20 cellular contexts compared by ENCODE assay signal in genomic region chr16:57432505-57432904, GRCh38. TPM values are rescaled to one million over a fixed set of nuclear protein-coding genes. Genes with fewer than 3 reads are reported as not detected.
DNase-seq lines count a peak whose midpoint lies in the region; ATAC-seq, FAIRE-seq and TF ChIP-seq lines count a peak whose summit lies in the region.
"Had no signal": no experiment of that assay in that cellular context is flagged by ENCODE, and none has a peak within 500 bp of the region (broad histone marks: within the 10 kb centered on the region; RNA-seq: fewer than 3 reads in every experiment).

No MANE protein-coding gene starts in this region.

- intact Hi-C loops in activated CD8-positive, alpha-beta T cell treated with anti-CD3 and anti-CD28 coated beads for 36 hours (cut with micrococcal nuclease) = no loop called here
- intact Hi-C loops in pancreas (cut with DNase I) = no loop called here

- no peak for ATAC-seq in activated CD8-positive, alpha-beta T cell treated with anti-CD3 and anti-CD28 coated beads for 36 hours
- ATAC-seq in activated CD8-positive, alpha-beta T cell treated with anti-CD3 and anti-CD28 coated beads, Interleukin-2, amount 10 ng/mL, durations not matched to agents 7 days and 5 days = no peak
- ATAC-seq in left lobe of liver (peak; percentile 80), pancreas (peak; percentile 58 to 94 (median 74))

- H3K36me3 Mint-ChIP-seq in activated CD8-positive, alpha-beta T cell treated with anti-CD3 and anti-CD28 coated beads for 36 hours (ENCODE audit: low read depth) = peaks cover 70% of the 10 kb centered on the region
- H3K36me3 Mint-ChIP-seq in activated CD8-positive, alpha-beta T cell treated with anti-CD3 and anti-CD28 coated beads, Interleukin-2, amount 10 ng/mL, durations not matched to agents 7 days and 5 days (ENCODE audit: low read depth) = peaks cover 67% of the 10 kb centered on the region
- H3K36me3 Mint-ChIP-seq in H9 (ENCODE audit: insufficient read depth in 1 of 3, low read depth in 3 of 3) = peaks cover 46 to 83% (median 79%) of the 10 kb centered on the region in 3 experiments

- no peak overlapping the region for H4K91ac ChIP-seq in H9 (ENCODE audit: insufficient read length, low read depth, low read length)

- no peak overlapping the region for H2AFZ ChIP-seq in H9 (ENCODE audit: low read length)

- no peak overlapping the region for H2BK12ac ChIP-seq in H9 (ENCODE audit: insufficient read length, low read depth, low read length)

- no peak overlapping the region for H3K4me3 Mint-ChIP-seq in activated CD8-positive, alpha-beta T cell treated with anti-CD3 and anti-CD28 coated beads for 36 hours
- no peak overlapping the region for H3K4me3 Mint-ChIP-seq in activated CD8-positive, alpha-beta T cell treated with anti-CD3 and anti-CD28 coated beads, Interleukin-2, amount 10 ng/mL, durations not matched to agents 7 days and 5 days
- H3K4me3 Mint-ChIP-seq in H9 = no peak overlapping the region

- no peak overlapping the region for H3T11ph ChIP-seq in H9 (ENCODE audit: low read length)

- CTCF ChIA-PET in activated CD8-positive, alpha-beta T cell treated with anti-CD3 and anti-CD28 coated beads for 36 hours (lab: Charles Lee) = interaction anchor here (1.1 to 6.0 kb wide), 8 partner anchors 10 to 130 kb away, joined by 3 to 81 read pairs (median 4); partner anchors contain the start of gene POLR2C
- CTCF ChIA-PET in activated CD8-positive, alpha-beta T cell treated with anti-CD3 and anti-CD28 coated beads, Interleukin-2, amount 10 ng/mL, durations not matched to agents 7 days and 5 days (lab: Charles Lee) = interaction anchor here (0.7 to 3.0 kb wide), 8 partner anchors 9 to 624 kb away, joined by 3 to 17 read pairs (median 4); no protein-coding TSS in a partner anchor

- H3K79me2 ChIP-seq in H9 (ENCODE audit: insufficient read depth, low read length) = no peaks in the 10 kb centered on the region

- H3K14ac ChIP-seq in H9 (ENCODE audit: insufficient read depth, low read length) = no peak overlapping the region

- no peak overlapping the region for H2BK120ac ChIP-seq in H9 (ENCODE audit: low read depth, low read length, poor library complexity, severe bottlenecking)

- no peak overlapping the region for H3K56ac ChIP-seq in H9 (ENCODE audit: insufficient read length, low read depth, low read length)

- no peak overlapping the region for H3K18ac ChIP-seq in H9 (ENCODE audit: insufficient read length, low read depth, low read length)

- TF ChIP-seq POLR2A in Peyer's patch (IDR thresholded peaks at IDR 0.05) = no peak

- H3K9me3 ChIP-seq in Peyer's patch = no peaks in the 10 kb centered on the region
- H3K9me3 ChIP-seq in pancreas = no peaks in the 10 kb centered on the region
- H3K9me3 ChIP-seq in H9 (ENCODE audit: control insufficient read depth, low read depth, low read length) = no peaks in the 10 kb centered on the region
- H3K9me3 ChIP-seq: BE2C had no signal

- no peaks in the 10 kb centered on the region for H3K4me1 ChIP-seq in Peyer's patch
- no peaks in the 10 kb centered on the region for H3K4me1 ChIP-seq in pancreas
- no peaks in the 10 kb centered on the region for H3K4me1 ChIP-seq in H9 (ENCODE audit: insufficient read depth, low read length)
- H3K4me1 ChIP-seq: BE2C had no signal

- H3K27me3 Mint-ChIP-seq in activated CD8-positive, alpha-beta T cell treated with anti-CD3 and anti-CD28 coated beads for 36 hours = no peaks in the 10 kb centered on the region
- H3K27me3 Mint-ChIP-seq in activated CD8-positive, alpha-beta T cell treated with anti-CD3 and anti-CD28 coated beads, Interleukin-2, amount 10 ng/mL, durations not matched to agents 7 days and 5 days (ENCODE audit: low read depth) = no peaks in the 10 kb centered on the region
- no peaks in the 10 kb centered on the region for H3K27me3 Mint-ChIP-seq in H9 (ENCODE audit: low read depth)
- H3K27me3 Mint-ChIP-seq: CD4-positive, alpha-beta memory T cell had no signal

- POLR2A ChIA-PET in activated CD8-positive, alpha-beta T cell treated with anti-CD3 and anti-CD28 coated beads for 36 hours (lab: Charles Lee) = interaction anchor here (0.7 to 2.7 kb wide), 4 partner anchors 9 to 34 kb away, joined by 3 to 9 read pairs (median 4); partner anchors contain the start of genes CIAPIN1 and COQ9
- POLR2A ChIA-PET in activated CD8-positive, alpha-beta T cell treated with anti-CD3 and anti-CD28 coated beads, Interleukin-2, amount 10 ng/mL, durations not matched to agents 7 days and 5 days (lab: Charles Lee) = interaction anchor here (0.6 to 1.6 kb wide), 2 partner anchors 15 to 127 kb away, joined by 3 to 4 read pairs; partner anchors contain the start of genes CIAPIN1 and COQ9

- H3K9ac ChIP-seq in H9 (ENCODE audit: extremely low read depth, insufficient read length, low read length) = no peak overlapping the region

- no peaks in the 10 kb centered on the region for H4K20me1 ChIP-seq in H9 (ENCODE audit: control insufficient read depth, insufficient read depth, insufficient read length)

- H4K5ac ChIP-seq in H9 (ENCODE audit: insufficient read length, low read depth, low read length) = no peak overlapping the region

- H2BK5ac ChIP-seq in H9 (ENCODE audit: insufficient read length, low read length) = no peak overlapping the region

- no peak overlapping the region for H3K23ac ChIP-seq in H9 (ENCODE audit: insufficient read length, low read depth, low read length)

- TF ChIP-seq CTCF in activated CD8-positive, alpha-beta T cell treated with anti-CD3 and anti-CD28 coated beads for 36 hours (IDR thresholded peaks at IDR 0.05) = no peak
- TF ChIP-seq CTCF in Peyer's patch (IDR thresholded peaks at IDR 0.05) = no peak
- no peak for TF ChIP-seq CTCF in pancreas (IDR thresholded peaks at IDR 0.05)
- TF ChIP-seq CTCF in H9 (conservative IDR thresholded peaks at IDR 0.05) = no peak

- no peak overlapping the region for H2BK20ac ChIP-seq in H9 (ENCODE audit: low read depth, low read length, poor library complexity, severe bottlenecking)

- H2AK5ac ChIP-seq in H9 (ENCODE audit: insufficient read length, low read length) = no peak overlapping the region

- H3K4me1 Mint-ChIP-seq in activated CD8-positive, alpha-beta T cell treated with anti-CD3 and anti-CD28 coated beads for 36 hours (ENCODE audit: low read depth) = peaks cover 29% of the 10 kb centered on the region
- H3K4me1 Mint-ChIP-seq in activated CD8-positive, alpha-beta T cell treated with anti-CD3 and anti-CD28 coated beads, Interleukin-2, amount 10 ng/mL, durations not matched to agents 7 days and 5 days (ENCODE audit: low read depth) = peaks cover 12% of the 10 kb centered on the region
- no peaks in the 10 kb centered on the region for H3K4me1 Mint-ChIP-seq in H9

- H3K9me3 Mint-ChIP-seq in activated CD8-positive, alpha-beta T cell treated with anti-CD3 and anti-CD28 coated beads for 36 hours = no peaks in the 10 kb centered on the region
- no peaks in the 10 kb centered on the region for H3K9me3 Mint-ChIP-seq in activated CD8-positive, alpha-beta T cell treated with anti-CD3 and anti-CD28 coated beads, Interleukin-2, amount 10 ng/mL, durations not matched to agents 7 days and 5 days (ENCODE audit: insufficient read depth)
- no peaks in the 10 kb centered on the region for H3K9me3 Mint-ChIP-seq in H9
- H3K9me3 Mint-ChIP-seq: CD4-positive, alpha-beta memory T cell had no signal

- no peak for DNase-seq in activated CD8-positive, alpha-beta T cell treated with anti-CD3 and anti-CD28 coated beads for 36 hours
- DNase-seq in activated CD8-positive, alpha-beta T cell treated with anti-CD3 and anti-CD28 coated beads, Interleukin-2, amount 10 ng/mL, durations not matched to agents 7 days and 5 days = no peak
- DNase-seq in Peyer's patch = no peak
- DNase-seq in left lobe of liver (ENCODE audit: low spot score) = no peak
- no peak for DNase-seq in pancreas
- no peak for DNase-seq in H9
- DNase-seq in DMS53 treated with DMSO at 0.1 percent for 48 hours (lab: John Stamatoyannopoulos, UW; ENCODE audit: unreplicated experiment) = no peak
- DNase-seq in activated effector memory CD4-positive, alpha-beta T cell treated with anti-CD3 and anti-CD28 coated beads, Interleukin-2, amount 50 U/mL, for 16 hours = no peak
- DNase-seq: BE2C; Calu3; CD4-positive, alpha-beta memory T cell; GOT3; NCI-H1092 treated with DMSO at 0.1 percent for 48 hours; NCI-H2081; NCI-H748 treated with DMSO at 0.1 percent for 48 hours; NK-92 treated with Interleukin-12 subunit alpha and Interleukin-12 subunit beta, amount 100 ng/mL, for 24 hours; Right ventricle myocardium superior had no signal

- FAIRE-seq in pancreas (lab: Jason Lieb, UNC) = no peak
- FAIRE-seq: A204.1, GM12891 had no signal

- peak overlapping the region; percentile 66 for H3K27ac Mint-ChIP-seq in activated CD8-positive, alpha-beta T cell treated with anti-CD3 and anti-CD28 coated beads for 36 hours
- H3K27ac Mint-ChIP-seq in activated CD8-positive, alpha-beta T cell treated with anti-CD3 and anti-CD28 coated beads, Interleukin-2, amount 10 ng/mL, durations not matched to agents 7 days and 5 days = no peak overlapping the region
- H3K27ac Mint-ChIP-seq in H9 = no peak overlapping the region

- H3K27me3 ChIP-seq in Peyer's patch (no peaks in the 10 kb centered on the region), pancreas (no peaks in the 10 kb centered on the region), H9 (ENCODE audit: insufficient read depth, low read length) (no peaks in the 10 kb centered on the region; the same call in 1 of the 2 replicates)
- H3K27me3 ChIP-seq: BE2C had no signal

- peak overlapping the region in 3 of 4 donors; percentile 23 to 68 (median 50) for H3K27ac ChIP-seq in Peyer's patch
- no peak overlapping the region for H3K27ac ChIP-seq in pancreas
- H3K27ac ChIP-seq in H9 (ENCODE audit: insufficient read length, low read depth, low read length) = no peak overlapping the region

- WGBS in pancreas, 2 donors = 33 to 70% methylated on average over 2 of the region's 2 CpGs
- no CpG with 5 or more reads among the region's 2 CpGs for WGBS in H9 (ENCODE audit: extremely low coverage, insufficient read length, low lambda C conversion rate)

- peaks cover 0 to 91% (median 0%) of the 10 kb centered on the region in 3 donors for H3K36me3 ChIP-seq in Peyer's patch
- H3K36me3 ChIP-seq in pancreas = peaks cover 0 to 41% (median 20%) of the 10 kb centered on the region in 3 donors

- H3K4ac ChIP-seq in H9 (ENCODE audit: low read depth, low read length) = no peak overlapping the region

- no peaks in the 10 kb centered on the region for H3K23me2 ChIP-seq in H9 (ENCODE audit: insufficient read length, low read depth, low read length, poor library complexity, severe bottlenecking)

- H4K8ac ChIP-seq in H9 (replicated peaks; ENCODE audit: insufficient read length, low read depth, low read length) = no peak overlapping the region

- H3K4me2 ChIP-seq in H9 (ENCODE audit: insufficient read depth, insufficient read length, low read length) = no peak overlapping the region

- H3K79me1 ChIP-seq in H9 (ENCODE audit: insufficient read depth, low read depth, low read length, poor library complexity, severe bottlenecking) = no peaks in the 10 kb centered on the region

- H2BK15ac ChIP-seq in H9 (ENCODE audit: low read depth, low read length) = no peak overlapping the region

- H3K4me3 ChIP-seq in Peyer's patch (no peak overlapping the region), pancreas (no peak overlapping the region)

RNA-seq across cellular contexts. Expression of gene CIAPIN1, which starts 14.7 kb away (rescaled TPM):
- 10 to 100 TPM; 53.3 to 53.4 TPM for total RNA-seq in activated CD8-positive, alpha-beta T cell treated with anti-CD3 and anti-CD28 coated beads for 36 hours
- 10 to 100 TPM; 47.8 to 53.8 TPM for total RNA-seq in activated CD8-positive, alpha-beta T cell treated with anti-CD3 and anti-CD28 coated beads, Interleukin-2, amount 10 ng/mL, durations not matched to agents 7 days and 5 days
- total RNA-seq in Peyer's patch = 10 to 100 TPM; 37.7 to 65.5 (median 46.2) TPM
- total RNA-seq in left lobe of liver = 21.3 TPM
- 10 to 100 TPM; 14.5 to 20.9 (median 17.2) TPM for total RNA-seq in pancreas
- 10 to 100 TPM; 11.6 to 23.8 TPM for polyA plus RNA-seq in pancreas
- 82.8 and 85.3 TPM in 2 replicates for total RNA-seq in H9 (2021)

RNA-seq across cellular contexts. Expression of gene COQ9, which starts 14.8 kb away (rescaled TPM):
- total RNA-seq in activated CD8-positive, alpha-beta T cell treated with anti-CD3 and anti-CD28 coated beads for 36 hours = 10 to 100 TPM; 39.3 to 39.6 TPM
- 10 to 100 TPM; 38.2 to 40.4 TPM for total RNA-seq in activated CD8-positive, alpha-beta T cell treated with anti-CD3 and anti-CD28 coated beads, Interleukin-2, amount 10 ng/mL, durations not matched to agents 7 days and 5 days
- total RNA-seq in Peyer's patch = 100 to 1,000 TPM in 3 of 4 donors, 10 to 100 TPM in 1; 87.5 to 154 (median 122) TPM
- total RNA-seq in left lobe of liver = 64.5 TPM
- total RNA-seq in pancreas = 10 to 100 TPM; 17.7 to 31.2 (median 23.4) TPM
- polyA plus RNA-seq in pancreas = 10 to 100 TPM; 48.5 to 51.1 TPM
- 31.7 and 32.9 TPM in 2 replicates for total RNA-seq in H9 (2021)

RNA-seq across cellular contexts. Expression of gene CCL17, which starts 27.9 kb away (rescaled TPM):
- total RNA-seq in activated CD8-positive, alpha-beta T cell treated with anti-CD3 and anti-CD28 coated beads for 36 hours = 1 to 10 TPM; 2.1 to 2.9 TPM
- under 1 TPM in 1 of 2 experiments, not detected in 1; 0.50 TPM for total RNA-seq in activated CD8-positive, alpha-beta T cell treated with anti-CD3 and anti-CD28 coated beads, Interleukin-2, amount 10 ng/mL, durations not matched to agents 7 days and 5 days
- total RNA-seq in Peyer's patch (not detected), left lobe of liver (not detected), pancreas (1 to 10 TPM in 1 of 6 donors, not detected in 5; 1.1 TPM), H9 (2021) (not detected in 2 replicates)
- not detected for polyA plus RNA-seq in pancreas
- total RNA-seq: Calu3; CD4-positive, alpha-beta memory T cell; NCI-H460; Right ventricle myocardium superior had no signal
- polyA plus RNA-seq: CD4-positive, alpha-beta memory T cell had no signal

RNA-seq across cellular contexts. Expression of gene POLR2C, which starts 30.0 kb away (rescaled TPM):
- 10 to 100 TPM; 62.4 to 63.0 TPM for total RNA-seq in activated CD8-positive, alpha-beta T cell treated with anti-CD3 and anti-CD28 coated beads for 36 hours
- total RNA-seq in activated CD8-positive, alpha-beta T cell treated with anti-CD3 and anti-CD28 coated beads, Interleukin-2, amount 10 ng/mL, durations not matched to agents 7 days and 5 days = 10 to 100 TPM; 57.0 to 58.3 TPM
- total RNA-seq in Peyer's patch (100 to 1,000 TPM in 1 of 4 donors, 10 to 100 TPM in 3; 68.0 to 113 (median 84.8) TPM), left lobe of liver (34.1 TPM), pancreas (10 to 100 TPM; 21.8 to 26.7 (median 25.1) TPM), H9 (2021) (85.6 and 86.0 TPM in 2 replicates)
- 10 to 100 TPM; 20.4 to 43.9 TPM for polyA plus RNA-seq in pancreas

RNA-seq across cellular contexts. Expression of gene DOK4, which starts 53.8 kb away (rescaled TPM):
- total RNA-seq in activated CD8-positive, alpha-beta T cell treated with anti-CD3 and anti-CD28 coated beads for 36 hours = 1 to 10 TPM; 4.6 to 5.1 TPM
- 1 to 10 TPM; 4.8 to 6.4 TPM for total RNA-seq in activated CD8-positive, alpha-beta T cell treated with anti-CD3 and anti-CD28 coated beads, Interleukin-2, amount 10 ng/mL, durations not matched to agents 7 days and 5 days
- total RNA-seq in Peyer's patch (100 to 1,000 TPM in 3 of 4 donors, 10 to 100 TPM in 1; 81.7 to 209 (median 189) TPM), left lobe of liver (43.9 TPM), pancreas (10 to 100 TPM in 5 of 6 donors, 1 to 10 TPM in 1; 9.2 to 24.4 (median 13.4) TPM), H9 (2021) (13.1 and 13.2 TPM in 2 replicates)
- 10 to 100 TPM; 16.7 to 26.4 TPM for polyA plus RNA-seq in pancreas

Comparison
In these comparisons a context has a peak if more than half of its experiments do, and no peak if none do; other contexts are left out.
1. ATAC-seq: peak in left lobe of liver (single experiment) and pancreas (4 of 4); none in activated CD8-positive, alpha-beta T cell treated with anti-CD3 and anti-CD28 coated beads for 36 hours (single experiment) and activated CD8-positive, alpha-beta T cell treated with anti-CD3 and anti-CD28 coated beads, Interleukin-2, amount 10 ng/mL, durations not matched to agents 7 days and 5 days (single experiment).
2. H3K27ac ChIP-seq: peak in Peyer's patch (3 of 4); none in pancreas (0 of 4) and H9 (single experiment).